Comparison of ENCODE assay signal across 9 cellular contexts in genomic region chr11:119341222-119342022, GRCh38. TPM values are rescaled to one million over a fixed set of nuclear protein-coding genes. Genes with fewer than 3 reads are reported as not detected.
DNase-seq lines count a peak whose midpoint lies in the region; TF ChIP-seq lines count a peak whose summit lies in the region.
"Had no signal": no experiment of that assay in that cellular context is flagged by ENCODE, and none has a peak within 500 bp of the region (broad histone marks: within the 10 kb centered on the region; RNA-seq: fewer than 3 reads in every experiment).

No MANE protein-coding gene starts in this region.

- peaks cover 7 to 25% (median 11%) of the 10 kb centered on the region in 4 donors for H3K4me1 ChIP-seq in liver (ENCODE audit: control insufficient read depth in 4 of 4, insufficient read depth in 4 of 4, low read length in 3 of 4)

- peak overlapping the region; percentile 51 for H3K4me3 Mint-ChIP-seq in activated naive CD8-positive, alpha-beta T cell
- no peak overlapping the region for H3K4me3 Mint-ChIP-seq in activated naive CD8-positive, alpha-beta T cell treated with anti-CD3 and anti-CD28 coated beads for 36 hours
- peak overlapping the region; percentile 73 for H3K4me3 Mint-ChIP-seq in type B pancreatic cell
- H3K4me3 Mint-ChIP-seq: central memory CD8-positive, alpha-beta T cell had no signal

- H3K36me3 Mint-ChIP-seq in activated naive CD8-positive, alpha-beta T cell, result no peaks in the 10 kb centered on the region
- H3K36me3 Mint-ChIP-seq in activated naive CD8-positive, alpha-beta T cell treated with anti-CD3 and anti-CD28 coated beads for 36 hours, result peaks cover 8% of the 10 kb centered on the region
- no peaks in the 10 kb centered on the region for H3K36me3 Mint-ChIP-seq in type B pancreatic cell

- peak overlapping the region; percentile 60 to 78 for H3K27ac ChIP-seq in liver (ENCODE audit: low read depth in 1 of 2, low read length in 2 of 2)

- H3K9me3 Mint-ChIP-seq in activated naive CD8-positive, alpha-beta T cell (ENCODE audit: low read depth), result no peaks in the 10 kb centered on the region
- no peaks in the 10 kb centered on the region for H3K9me3 Mint-ChIP-seq in activated naive CD8-positive, alpha-beta T cell treated with anti-CD3 and anti-CD28 coated beads for 36 hours
- no peaks in the 10 kb centered on the region for H3K9me3 Mint-ChIP-seq in type B pancreatic cell
- H3K9me3 Mint-ChIP-seq: central memory CD8-positive, alpha-beta T cell had no signal

- peaks cover 18% of the 10 kb centered on the region for H3K27me3 Mint-ChIP-seq in activated naive CD8-positive, alpha-beta T cell
- peaks cover 37% of the 10 kb centered on the region for H3K27me3 Mint-ChIP-seq in activated naive CD8-positive, alpha-beta T cell treated with anti-CD3 and anti-CD28 coated beads for 36 hours
- peaks cover 46% of the 10 kb centered on the region for H3K27me3 Mint-ChIP-seq in type B pancreatic cell

- no peak overlapping the region for H3K4me3 ChIP-seq in liver (ENCODE audit: low read depth in 1 of 3, low read length in 3 of 3)

- H3K9ac ChIP-seq in liver (ENCODE audit: low read depth in 1 of 2, low read length in 2 of 2), result no peak overlapping the region

- WGBS in liver, result 45% methylated on average over 16 of the region's 16 CpGs

- no peak overlapping the region for H3K27ac Mint-ChIP-seq in activated naive CD8-positive, alpha-beta T cell
- H3K27ac Mint-ChIP-seq in activated naive CD8-positive, alpha-beta T cell treated with anti-CD3 and anti-CD28 coated beads for 36 hours, result no peak overlapping the region
- no peak overlapping the region for H3K27ac Mint-ChIP-seq in type B pancreatic cell

- DNase-seq in activated naive CD8-positive, alpha-beta T cell treated with anti-CD3 and anti-CD28 coated beads for 36 hours, result no peak
- DNase-seq in type B pancreatic cell (ENCODE audit: extremely low spot score, unreplicated experiment) (no peak), midbrain (lab: John Stamatoyannopoulos, UW) (no peak), Kasumi-1 (lab: John Stamatoyannopoulos, UW) (no peak)
- DNase-seq: activated CD4-positive, alpha-beta T cell treated with anti-CD3 and anti-CD28 coated beads, Interleukin-2, amount 50 U/mL, for 4 hours had no signal

- TF ChIP-seq RAD21 in liver (IDR thresholded peaks at IDR 0.05), result no peak

- no peaks in the 10 kb centered on the region for H3K9me3 ChIP-seq in liver (ENCODE audit: control insufficient read depth in 4 of 4, low read length in 3 of 4)

- TF ChIP-seq CTCF in liver (IDR thresholded peaks at IDR 0.05; ENCODE audit: low read depth, low read length, missing input control), result no peak
- no peak for TF ChIP-seq CTCF in type B pancreatic cell (conservative IDR thresholded peaks at IDR 0.05)

- H3K27me3 ChIP-seq in liver (ENCODE audit: control insufficient read depth in 4 of 4, insufficient read depth in 4 of 4, low read length in 3 of 4), result peaks cover 0 to 2% (median 0%) of the 10 kb centered on the region in 4 donors

- peaks cover 18% of the 10 kb centered on the region for H3K4me1 Mint-ChIP-seq in activated naive CD8-positive, alpha-beta T cell (ENCODE audit: low read depth)
- peaks cover 14% of the 10 kb centered on the region for H3K4me1 Mint-ChIP-seq in activated naive CD8-positive, alpha-beta T cell treated with anti-CD3 and anti-CD28 coated beads for 36 hours
- H3K4me1 Mint-ChIP-seq in type B pancreatic cell (ENCODE audit: unreplicated experiment), result peaks cover 22% of the 10 kb centered on the region

- H3K36me3 ChIP-seq in liver (ENCODE audit: control insufficient read depth in 4 of 4, insufficient read depth in 3 of 4, low read depth in 1 of 4, low read length in 3 of 4), result no peaks in the 10 kb centered on the region

TF ChIP-seq in liver, 16 proteins besides CTCF, POLR2A, EP300 and RAD21:
- no peak for TF ChIP-seq HNF4A (conservative IDR thresholded peaks at IDR 0.05)
- TF ChIP-seq MAX (IDR thresholded peaks at IDR 0.05), result no peak
- no peak for TF ChIP-seq FOXA2 (IDR thresholded peaks at IDR 0.05)
- no peak for TF ChIP-seq GABPA (IDR thresholded peaks at IDR 0.05 in 1 of 2, conservative IDR thresholded peaks at IDR 0.05 in 1 of 2)
- no peak for TF ChIP-seq TAF1 (conservative IDR thresholded peaks at IDR 0.05)
- no peak for TF ChIP-seq NR2F2 (IDR thresholded peaks at IDR 0.05)
- no peak for TF ChIP-seq FOXA1 (IDR thresholded peaks at IDR 0.05)
- no peak for TF ChIP-seq REST (IDR thresholded peaks at IDR 0.05)
- TF ChIP-seq ATF3 (IDR thresholded peaks at IDR 0.05), result no peak
- TF ChIP-seq YY1 (IDR thresholded peaks at IDR 0.05), result no peak
- TF ChIP-seq HNF4G (IDR thresholded peaks at IDR 0.05), result no peak
- TF ChIP-seq ZBTB33 (IDR thresholded peaks at IDR 0.05), result no peak

RNA-seq across cellular contexts. Expression of gene C1QTNF5, which starts 0.7 kb away (rescaled TPM):
- total RNA-seq in activated naive CD8-positive, alpha-beta T cell treated with anti-CD3 and anti-CD28 coated beads for 36 hours, result not detected
- 1 to 10 TPM; 2.2 to 4.4 TPM for total RNA-seq in liver
- 1 to 10 TPM; 1.9 to 6.4 TPM for polyA plus RNA-seq in liver
- 2.0 and 4.0 TPM in 2 replicates for total RNA-seq in type B pancreatic cell (ENCODE audit: low replicate concordance)

RNA-seq across cellular contexts. Expression of gene MFRP, which starts 5.1 kb away (rescaled TPM):
- not detected for total RNA-seq in activated naive CD8-positive, alpha-beta T cell treated with anti-CD3 and anti-CD28 coated beads for 36 hours
- total RNA-seq in liver, result not detected
- not detected for polyA plus RNA-seq in liver
- total RNA-seq in type B pancreatic cell (ENCODE audit: low replicate concordance), result not detected in 2 replicates
- total RNA-seq: kidney epithelial cell had no signal

RNA-seq across cellular contexts. Expression of gene RNF26, which starts 7.1 kb away (rescaled TPM):
- 10 to 100 TPM; 31.8 to 33.0 TPM for total RNA-seq in activated naive CD8-positive, alpha-beta T cell treated with anti-CD3 and anti-CD28 coated beads for 36 hours
- total RNA-seq in liver (1 to 10 TPM; 6.3 to 9.2 TPM), type B pancreatic cell (ENCODE audit: low replicate concordance) (40.3 and 45.6 TPM in 2 replicates)
- polyA plus RNA-seq in liver, result 10 to 100 TPM; 13.0 to 19.1 TPM

RNA-seq across cellular contexts. Expression of gene MCAM, which starts 24.5 kb away (rescaled TPM):
- 1 to 10 TPM; 8.9 to 9.9 TPM for total RNA-seq in activated naive CD8-positive, alpha-beta T cell treated with anti-CD3 and anti-CD28 coated beads for 36 hours
- total RNA-seq in liver, result 10 to 100 TPM in 1 of 2 donors, 1 to 10 TPM in 1; 8.4 to 49.6 TPM
- 10 to 100 TPM in 1 of 2 donors, 1 to 10 TPM in 1; 2.2 to 10.3 TPM for polyA plus RNA-seq in liver
- total RNA-seq in type B pancreatic cell (ENCODE audit: low replicate concordance), result 3.0 and 10.3 TPM in 2 replicates

RNA-seq across cellular contexts. Expression of gene USP2, which starts 40.1 kb away (rescaled TPM):
- 1 to 10 TPM in 1 of 2 experiments, under 1 TPM in 1; 0.82 to 1.4 TPM for total RNA-seq in activated naive CD8-positive, alpha-beta T cell treated with anti-CD3 and anti-CD28 coated beads for 36 hours
- total RNA-seq in liver (1 to 10 TPM in 1 of 2 donors, under 1 TPM in 1; 0.65 to 4.4 TPM), type B pancreatic cell (ENCODE audit: low replicate concordance) (7.4 and 8.2 TPM in 2 replicates)
- 1 to 10 TPM; 2.0 to 2.2 TPM for polyA plus RNA-seq in liver
